ENCODE assay signal across 16 cellular contexts in the genomic region with DNA sequence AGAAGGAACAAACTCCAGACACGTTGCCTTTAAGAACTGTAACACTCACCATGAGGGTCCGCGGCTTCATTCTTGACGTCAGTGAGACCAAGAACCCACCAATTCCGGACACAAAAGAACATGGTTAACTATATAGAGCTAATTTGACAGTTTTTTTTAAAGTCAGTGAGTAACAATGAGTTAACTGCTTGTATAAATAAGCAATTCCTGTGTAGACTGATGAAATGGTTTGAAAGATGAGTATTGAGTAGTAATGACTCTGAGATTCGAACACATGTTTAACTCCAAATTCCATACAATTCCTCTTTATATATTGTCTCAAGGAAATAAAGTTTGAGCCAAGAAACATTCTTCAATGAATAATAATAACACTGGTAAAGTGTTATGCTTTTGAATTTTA.
A peak's percentile ranks its signal among the peaks of the same experiment; 100 is the strongest.
DNase-seq lines count a peak whose midpoint lies in the region; ATAC-seq and TF ChIP-seq lines count a peak whose summit lies in the region.
"Had no signal": no experiment of that assay in that cellular context is flagged by ENCODE, and none has a peak within 500 bp of the region (broad histone marks: within the 10 kb centered on the region; RNA-seq: fewer than 3 reads in every experiment).

No MANE protein-coding gene starts in this region.

- H3K27ac Mint-ChIP-seq in activated naive CD8-positive, alpha-beta T cell treated with anti-CD3 and anti-CD28 coated beads, Interleukin-2, amount 50 U/mL, for 24 hours: no peak overlapping the region
- no peak overlapping the region for H3K27ac Mint-ChIP-seq in CD8-positive, alpha-beta memory T cell

- TF ChIP-seq CTCF in AG04450 (IDR thresholded peaks at IDR 0.05; ENCODE audit: low read depth, low read length): no peak

- H3K36me3 ChIP-seq in adipocyte (ENCODE audit: control insufficient read depth, insufficient read depth, low read length, severe bottlenecking): no peaks in the 10 kb centered on the region
- no peaks in the 10 kb centered on the region for H3K36me3 ChIP-seq in CD8-positive, alpha-beta memory T cell (ENCODE audit: insufficient read depth, low read length)

- no peak overlapping the region for H3K4me3 ChIP-seq in AG04450 (ENCODE audit: low read depth, low read length)
- H3K4me3 ChIP-seq in adipocyte (ENCODE audit: low read length): no peak overlapping the region
- no peak overlapping the region for H3K4me3 ChIP-seq in CD8-positive, alpha-beta memory T cell (ENCODE audit: low read length)
- H3K4me3 ChIP-seq: GM23248, K562 had no signal

- no peak overlapping the region for H3K4me3 Mint-ChIP-seq in activated naive CD8-positive, alpha-beta T cell treated with anti-CD3 and anti-CD28 coated beads, Interleukin-2, amount 50 U/mL, for 24 hours
- H3K4me3 Mint-ChIP-seq in CD8-positive, alpha-beta memory T cell: no peak overlapping the region

- peak overlapping the region; percentile 25 for H3K27ac ChIP-seq in AG04450 (ENCODE audit: low read depth, low read length)
- no peak overlapping the region for H3K27ac ChIP-seq in CD8-positive, alpha-beta memory T cell (ENCODE audit: low read depth, low read length)
- H3K27ac ChIP-seq: GM23248 had no signal

- H3K9me3 ChIP-seq in AG04450 (ENCODE audit: control insufficient read depth, insufficient read depth, low read length) (peaks cover 26% of the 10 kb centered on the region), adipocyte (ENCODE audit: control insufficient read depth, low read length) (peaks cover 14% of the 10 kb centered on the region)
- H3K9me3 ChIP-seq in CD8-positive, alpha-beta memory T cell (ENCODE audit: low read length): no peaks in the 10 kb centered on the region

- ATAC-seq in activated naive CD8-positive, alpha-beta T cell treated with anti-CD3 and anti-CD28 coated beads, Interleukin-2, amount 50 U/mL, for 24 hours: no peak
- ATAC-seq: K562, Panc1, Right ventricle myocardium inferior had no signal

- H3K27me3 Mint-ChIP-seq in activated naive CD8-positive, alpha-beta T cell treated with anti-CD3 and anti-CD28 coated beads, Interleukin-2, amount 50 U/mL, for 24 hours: no peaks in the 10 kb centered on the region
- H3K27me3 Mint-ChIP-seq in CD8-positive, alpha-beta memory T cell: no peaks in the 10 kb centered on the region

- no peaks in the 10 kb centered on the region for H3K4me1 ChIP-seq in adipocyte (ENCODE audit: control insufficient read depth, insufficient read depth, low read length)
- no peaks in the 10 kb centered on the region for H3K4me1 ChIP-seq in CD8-positive, alpha-beta memory T cell (ENCODE audit: insufficient read depth, low read length)

- H3K4me1 Mint-ChIP-seq in activated naive CD8-positive, alpha-beta T cell treated with anti-CD3 and anti-CD28 coated beads, Interleukin-2, amount 50 U/mL, for 24 hours: no peaks in the 10 kb centered on the region
- H3K4me1 Mint-ChIP-seq in CD8-positive, alpha-beta memory T cell: no peaks in the 10 kb centered on the region

- DNase-seq in AG04450 (ENCODE audit: low read depth, low spot score) (peak; percentile 20), HCEC 1CT (peak; percentile 68), adipocyte (ENCODE audit: low read depth) (peak; percentile 2), fibroblast of peridontal ligament (ENCODE audit: extremely low read depth) (peak; percentile 64), medulla oblongata (ENCODE audit: extremely low spot score) (no peak)
- DNase-seq in activated naive CD8-positive, alpha-beta T cell treated with anti-CD3 and anti-CD28 coated beads, Interleukin-2, amount 50 U/mL, for 24 hours: no peak
- no peak for DNase-seq in activated CD4-positive, alpha-beta T cell treated with anti-CD3 and anti-CD28 coated beads, Interleukin-2, amount 50 U/mL, for 1 hour
- DNase-seq in CD8-positive, alpha-beta memory T cell: no peak
- DNase-seq: AML-193, DMS53, GM23248, NCI-H1048, NCI-H748 treated with DMSO at 0.1 percent for 48 hours had no signal

- H3K36me3 Mint-ChIP-seq in activated naive CD8-positive, alpha-beta T cell treated with anti-CD3 and anti-CD28 coated beads, Interleukin-2, amount 50 U/mL, for 24 hours (ENCODE audit: low read depth): no peaks in the 10 kb centered on the region
- H3K36me3 Mint-ChIP-seq in CD8-positive, alpha-beta memory T cell: no peaks in the 10 kb centered on the region

- CTCF ChIA-PET in AG04450 (lab: Charles Lee): no interaction called here
- CTCF ChIA-PET in CD8-positive, alpha-beta memory T cell (lab: Charles Lee): no interaction called here

- H3K27me3 ChIP-seq in AG04450 (ENCODE audit: control insufficient read depth, insufficient read depth, low read length) (no peaks in the 10 kb centered on the region), adipocyte (replicated peaks; ENCODE audit: control insufficient read depth, insufficient read depth, low read length) (no peaks in the 10 kb centered on the region)
- H3K27me3 ChIP-seq in CD8-positive, alpha-beta memory T cell (ENCODE audit: insufficient read depth, low read length, poor library complexity, severe bottlenecking): no peaks in the 10 kb centered on the region

- POLR2A ChIA-PET in AG04450 (lab: Yijun Ruan, JAX): no interaction called here
- POLR2A ChIA-PET in CD8-positive, alpha-beta memory T cell (lab: Charles Lee): no interaction called here

- H3K9me3 Mint-ChIP-seq in activated naive CD8-positive, alpha-beta T cell treated with anti-CD3 and anti-CD28 coated beads, Interleukin-2, amount 50 U/mL, for 24 hours: peaks cover 14% of the 10 kb centered on the region
- H3K9me3 Mint-ChIP-seq in CD8-positive, alpha-beta memory T cell: peaks cover 0 to 16% (median 11%) of the 10 kb centered on the region in 5 donors

- H3K9ac ChIP-seq in adipocyte (ENCODE audit: low read length): no peak overlapping the region
- H3K9ac ChIP-seq: GM23248 had no signal

Comparison
In these comparisons a context has a peak if more than half of its experiments do, and no peak if none do; other contexts are left out.
1. DNase-seq: peak in AG04450 (single experiment), HCEC 1CT (single experiment), adipocyte (single experiment) and fibroblast of peridontal ligament (single experiment); none in activated naive CD8-positive, alpha-beta T cell treated with anti-CD3 and anti-CD28 coated beads, Interleukin-2, amount 50 U/mL, for 24 hours (single experiment), medulla oblongata (single experiment), activated CD4-positive, alpha-beta T cell treated with anti-CD3 and anti-CD28 coated beads, Interleukin-2, amount 50 U/mL, for 1 hour (single experiment) and CD8-positive, alpha-beta memory T cell (0 of 5).